Comparison of ENCODE assay signal across 7 cellular contexts in genomic region chr11:64234840-64235379, GRCh38. TPM values are rescaled to one million over a fixed set of nuclear protein-coding genes. Genes with fewer than 3 reads are reported as not detected.
DNase-seq lines count a peak whose midpoint lies in the region; ATAC-seq and TF ChIP-seq lines count a peak whose summit lies in the region.

No MANE protein-coding gene starts in this region.

- no peaks in the 10 kb centered on the region for H3K9me3 Mint-ChIP-seq in activated B cell treated with CpG ODN at 0.5 μM for 24 hours

- peak overlapping the region; percentile 75; the same call in 1 of the 2 replicates for H3K23ac ChIP-seq in IMR-90 (ENCODE audit: low read depth, low read length)

- no peak overlapping the region for H2BK15ac ChIP-seq in IMR-90 (ENCODE audit: low read depth, low read length)

- peaks cover 19 to 54% of the 10 kb centered on the region in 2 experiments for H3K79me1 ChIP-seq in IMR-90 (ENCODE audit: low read depth in 1 of 2, low read length in 2 of 2)

- H3K4me1 Mint-ChIP-seq in activated B cell treated with CpG ODN at 0.5 μM for 24 hours = peaks cover 76% of the 10 kb centered on the region

- H4K5ac ChIP-seq in IMR-90 (ENCODE audit: low read depth, low read length) = no peak overlapping the region

- peaks cover 31% of the 10 kb centered on the region for H3K36me3 Mint-ChIP-seq in activated B cell treated with CpG ODN at 0.5 μM for 24 hours (ENCODE audit: low read depth)

- H3K27ac ChIP-seq in IMR-90 (ENCODE audit: insufficient read depth, low read length) (peak overlapping the region; percentile 62), duodenal mucosa (ENCODE audit: low read depth, low read length) (peak overlapping the region; percentile 62), mesodermal cell (ENCODE audit: low read depth, low read length, severe bottlenecking) (no peak overlapping the region), upper lobe of right lung (peak overlapping the region; percentile 74)

- H4K8ac ChIP-seq in IMR-90 (ENCODE audit: low read depth in 2 of 2, low read length in 2 of 2) = peak overlapping the region in 1 of 2 experiments; percentile 63; a peak in 1 of 4 replicates

- peak overlapping the region; percentile 76 for H3K4me3 ChIP-seq in IMR-90 (ENCODE audit: insufficient read depth, low read depth, low read length)
- H3K4me3 ChIP-seq in duodenal mucosa (ENCODE audit: low read depth in 1 of 2, low read length in 2 of 2) = peak overlapping the region; percentile 59 to 82
- H3K4me3 ChIP-seq in mesodermal cell (ENCODE audit: extremely low read depth, insufficient read depth, low read length, poor library complexity, severe bottlenecking) = peak overlapping the region; percentile 52
- peak overlapping the region; percentile 76 for H3K4me3 ChIP-seq in upper lobe of right lung

- intact Hi-C loops in IMR-90 (cut with micrococcal nuclease) (no loop called here), activated B cell treated with CpG ODN at 0.5 μM for 24 hours (cut with micrococcal nuclease) (loop anchor here (1.0 to 5.0 kb wide), 4 partner anchors 16 to 298 kb away; partner anchors contain the start of genes NAA40, PLCB3, PRDX5 and TRMT112), upper lobe of right lung (cut with DNase I) (no loop called here)

- H3K9me3 ChIP-seq in IMR-90 (ENCODE audit: control insufficient read depth, insufficient read depth, low read length) (no peaks in the 10 kb centered on the region), duodenal mucosa (ENCODE audit: control insufficient read depth in 1 of 2, low read length in 2 of 2) (no peaks in the 10 kb centered on the region), mesodermal cell (ENCODE audit: control insufficient read depth, low read length) (no peaks in the 10 kb centered on the region), upper lobe of right lung (no peaks in the 10 kb centered on the region)

- no peak overlapping the region for H4K91ac ChIP-seq in IMR-90 (ENCODE audit: insufficient read depth, low read depth, low read length)

- 0 out of 2 replicates have a peak overlapping the region, but pooled peaks have one; percentile 32 for H2BK120ac ChIP-seq in IMR-90 (ENCODE audit: low read depth, low read length)

- H2AK5ac ChIP-seq in IMR-90 (ENCODE audit: low read depth, low read length) = peak overlapping the region; percentile 64

- H3K27me3 ChIP-seq in IMR-90 (ENCODE audit: control insufficient read depth, insufficient read depth, low read length) (no peaks in the 10 kb centered on the region), duodenal mucosa (ENCODE audit: control insufficient read depth in 1 of 2, insufficient read depth in 2 of 2, low read length in 2 of 2) (no peaks in the 10 kb centered on the region), upper lobe of right lung (no peaks in the 10 kb centered on the region)

- H3K4ac ChIP-seq in IMR-90 (ENCODE audit: low read depth, low read length) = peak overlapping the region; percentile 20; the same call in 1 of the 2 replicates

- POLR2A ChIA-PET in IMR-90 (lab: Charles Lee; ENCODE audit: unreplicated experiment) = no interaction called here
- POLR2A ChIA-PET in activated B cell treated with CpG ODN at 0.5 μM for 24 hours (lab: Charles Lee) = interaction anchor here (0.6 to 2.0 kb wide), 7 partner anchors 9 to 50 kb away, joined by 3 to 11 read pairs (median 4); partner anchors contain the start of genes NUDT22, STIP1 and TRPT1

- peak overlapping the region; percentile 56 for H3K14ac ChIP-seq in IMR-90 (replicated peaks; ENCODE audit: low read depth, low read length)

- H3K56ac ChIP-seq in IMR-90 (ENCODE audit: extremely low read depth, insufficient read depth, low read length) = no peak overlapping the region

- no TSS peak for BruUV-seq in IMR-90 (replicated peaks; lab: Mats Ljungman, UMichigan)

- peak overlapping the region; percentile 90 for H3K4me3 Mint-ChIP-seq in activated B cell treated with CpG ODN at 0.5 μM for 24 hours

- DNase-seq in IMR-90 (no peak), activated B cell treated with CpG ODN at 0.5 μM for 24 hours (peak; percentile 77), upper lobe of right lung (peak; percentile 83)

- H2AK9ac ChIP-seq in IMR-90 (replicated peaks; ENCODE audit: low read depth, low read length, poor library complexity) = peak overlapping the region; percentile 99

- 7% methylated on average over 17 of the region's 48 CpGs; no CpG with 5 or more reads in 1 of the 2 experiments for WGBS in IMR-90 (ENCODE audit: extremely low coverage in 2 of 2, insufficient read length in 1 of 2), 2 experiments
- 3 to 6% methylated on average over 26 to 44 of the region's 48 CpGs for WGBS in mesodermal cell (ENCODE audit: insufficient coverage in 2 of 2), 2 experiments

- peak overlapping the region; percentile 93 for H3K27ac Mint-ChIP-seq in activated B cell treated with CpG ODN at 0.5 μM for 24 hours

- peaks cover 3% of the 10 kb centered on the region; the same call in 1 of the 2 replicates for H3K9me1 ChIP-seq in IMR-90 (ENCODE audit: insufficient read depth, low read length)

- no peak for TF ChIP-seq RAD21 in IMR-90 (IDR thresholded peaks at IDR 0.05; ENCODE audit: low read length)

- H2BK20ac ChIP-seq in IMR-90 (ENCODE audit: low read depth, low read length) = no peak overlapping the region

- H3K4me1 ChIP-seq in IMR-90 (ENCODE audit: control insufficient read depth, insufficient read depth, low read length) = peaks cover 8% of the 10 kb centered on the region
- peaks cover 57% of the 10 kb centered on the region in 2 donors for H3K4me1 ChIP-seq in duodenal mucosa (ENCODE audit: control insufficient read depth in 1 of 2, insufficient read depth in 2 of 2, low read length in 2 of 2)
- peaks cover 2% of the 10 kb centered on the region for H3K4me1 ChIP-seq in mesodermal cell (ENCODE audit: control insufficient read depth, insufficient read depth, low read length, poor library complexity, severe bottlenecking)
- H3K4me1 ChIP-seq in upper lobe of right lung = peaks cover 45% of the 10 kb centered on the region

- peak overlapping the region; percentile 15 for H2BK5ac ChIP-seq in IMR-90 (ENCODE audit: low read depth, low read length, poor library complexity, severe bottlenecking)

- H3K27me3 Mint-ChIP-seq in activated B cell treated with CpG ODN at 0.5 μM for 24 hours = no peaks in the 10 kb centered on the region

- ATAC-seq in GM18505 (IDR thresholded peaks at IDR 0.05; ENCODE audit: unreplicated experiment) = peak; percentile 24
- peak; percentile 30 for ATAC-seq in IMR-90 (ENCODE audit: low read depth)
- peak; percentile 49 for ATAC-seq in activated B cell treated with CpG ODN at 0.5 μM for 24 hours (ENCODE audit: low read depth)
- ATAC-seq in upper lobe of right lung = peak; percentile 47
- ATAC-seq in HG02973 (IDR thresholded peaks at IDR 0.05; ENCODE audit: unreplicated experiment) = no peak

- peak; percentile 26; the same call in 1 of the 2 replicates for TF ChIP-seq CTCF in IMR-90 (conservative IDR thresholded peaks at IDR 0.05; ENCODE audit: low read depth, low read length)
- no peak for TF ChIP-seq CTCF in activated B cell treated with CpG ODN at 0.5 μM for 24 hours (IDR thresholded peaks at IDR 0.05)
- TF ChIP-seq CTCF in upper lobe of right lung (IDR thresholded peaks at IDR 0.05) = no peak

- peak overlapping the region; percentile 81 for H3K9ac ChIP-seq in IMR-90 (ENCODE audit: low read depth, low read length)
- peak overlapping the region; percentile 25 to 31 for H3K9ac ChIP-seq in duodenal mucosa (ENCODE audit: low read depth in 1 of 2, low read length in 2 of 2)

- CTCF ChIA-PET in IMR-90 (lab: Yijun Ruan, JAX) = no interaction called here
- CTCF ChIA-PET in activated B cell treated with CpG ODN at 0.5 μM for 24 hours (lab: Charles Lee) = no interaction called here

- in situ Hi-C loops in IMR-90 (cut with MboI; ENCODE audit: low sequenced_read_pairs) = no loop called here

- H3K4me2 ChIP-seq in IMR-90 (ENCODE audit: low read depth, low read length) = peak overlapping the region; percentile 75

- TF ChIP-seq POLR2A in GM18505 (IDR thresholded peaks at IDR 0.05; ENCODE audit: borderline replicate concordance, extremely low read depth, insufficient read depth, insufficient read length) = no peak
- no peak for TF ChIP-seq POLR2A in IMR-90 (IDR thresholded peaks at IDR 0.05; ENCODE audit: low read depth, low read length)

- H3K18ac ChIP-seq in IMR-90 (ENCODE audit: low read depth, low read length) = no peak overlapping the region

- dilution Hi-C loops in IMR-90 (cut with HindIII; ENCODE audit: low sequenced_read_pairs, unreplicated experiment) = no loop called here

- H2AFZ ChIP-seq in IMR-90 (replicated peaks; ENCODE audit: low read length, poor library complexity) = peak overlapping the region; percentile 91

- H3K36me3 ChIP-seq in IMR-90 (ENCODE audit: control insufficient read depth, insufficient read depth, low read length) = peaks cover 19% of the 10 kb centered on the region
- H3K36me3 ChIP-seq in duodenal mucosa (ENCODE audit: control insufficient read depth in 1 of 2, insufficient read depth in 2 of 2, low read length in 2 of 2) = peaks cover 0 to 5% of the 10 kb centered on the region in 2 donors
- peaks cover 16% of the 10 kb centered on the region for H3K36me3 ChIP-seq in mesodermal cell (ENCODE audit: control insufficient read depth, insufficient read depth, low read length)
- peaks cover 16% of the 10 kb centered on the region for H3K36me3 ChIP-seq in upper lobe of right lung

- H4K20me1 ChIP-seq in IMR-90 (ENCODE audit: insufficient read depth, low read length) = no peaks in the 10 kb centered on the region

RNA-seq across cellular contexts. Expression of gene VEGFB, which starts 0.5 kb away (rescaled TPM):
- total RNA-seq in IMR-90 (2012; rRNA removed) = 3.0 and 3.9 TPM in 2 replicates
- polyA plus RNA-seq in IMR-90 (2012; rRNA removed) = 23.9 and 25.1 TPM in 2 replicates
- 29.6 and 45.2 TPM in 2 replicates for polyA plus RNA-seq in IMR-90 (2012; cell fraction: cytosol; rRNA removed)
- polyA plus RNA-seq in IMR-90 (2012; cell fraction: nucleus; rRNA removed; ENCODE audit: low replicate concordance) = 24.3 and 30.6 TPM in 2 replicates
- total RNA-seq in activated B cell treated with CpG ODN at 0.5 μM for 24 hours = 86.7 and 97.4 TPM in 2 replicates
- polyA plus RNA-seq in mesodermal cell (2013, experiment 1 of 2) = 45.4 TPM
- polyA plus RNA-seq in mesodermal cell (2013, experiment 2 of 2) = 44.0 TPM
- 172 TPM for total RNA-seq in upper lobe of right lung

RNA-seq across cellular contexts. Expression of gene DNAJC4, which starts 4.6 kb away (rescaled TPM):
- 2.2 and 3.9 TPM in 2 replicates for total RNA-seq in IMR-90 (2012; rRNA removed)
- 22.8 and 30.3 TPM in 2 replicates for polyA plus RNA-seq in IMR-90 (2012; rRNA removed)
- 10.8 and 31.8 TPM in 2 replicates for polyA plus RNA-seq in IMR-90 (2012; cell fraction: cytosol; rRNA removed)
- 39.6 and 66.8 TPM in 2 replicates for polyA plus RNA-seq in IMR-90 (2012; cell fraction: nucleus; rRNA removed; ENCODE audit: low replicate concordance)
- total RNA-seq in activated B cell treated with CpG ODN at 0.5 μM for 24 hours = 47.5 and 53.3 TPM in 2 replicates
- polyA plus RNA-seq in mesodermal cell (2013, experiment 1 of 2) = 42.5 TPM
- 47.7 TPM for polyA plus RNA-seq in mesodermal cell (2013, experiment 2 of 2)
- 36.4 TPM for total RNA-seq in upper lobe of right lung

RNA-seq across cellular contexts. Expression of gene FKBP2, which starts 6.0 kb away (rescaled TPM):
- total RNA-seq in IMR-90 (2012; rRNA removed) (36.2 and 62.5 TPM in 2 replicates), activated B cell treated with CpG ODN at 0.5 μM for 24 hours (31.4 and 39.4 TPM in 2 replicates), upper lobe of right lung (53.9 TPM)
- polyA plus RNA-seq in IMR-90 (2012; rRNA removed) = 68.6 and 76.4 TPM in 2 replicates
- polyA plus RNA-seq in IMR-90 (2012; cell fraction: cytosol; rRNA removed) = 114 and 135 TPM in 2 replicates
- 46.8 and 53.6 TPM in 2 replicates for polyA plus RNA-seq in IMR-90 (2012; cell fraction: nucleus; rRNA removed; ENCODE audit: low replicate concordance)
- 71.7 TPM for polyA plus RNA-seq in mesodermal cell (2013, experiment 1 of 2)
- polyA plus RNA-seq in mesodermal cell (2013, experiment 2 of 2) = 72.1 TPM

RNA-seq across cellular contexts. Expression of gene NUDT22, which starts 8.8 kb away (rescaled TPM):
- total RNA-seq in IMR-90 (2012; rRNA removed) (21.3 and 24.4 TPM in 2 replicates), activated B cell treated with CpG ODN at 0.5 μM for 24 hours (81.0 and 95.3 TPM in 2 replicates), upper lobe of right lung (47.8 TPM)
- 44.6 and 55.3 TPM in 2 replicates for polyA plus RNA-seq in IMR-90 (2012; rRNA removed)
- polyA plus RNA-seq in IMR-90 (2012; cell fraction: cytosol; rRNA removed) = 70.5 and 80.0 TPM in 2 replicates
- 64.5 and 161 TPM in 2 replicates for polyA plus RNA-seq in IMR-90 (2012; cell fraction: nucleus; rRNA removed; ENCODE audit: low replicate concordance)
- 35.6 TPM for polyA plus RNA-seq in mesodermal cell (2013, experiment 1 of 2)
- 26.4 TPM for polyA plus RNA-seq in mesodermal cell (2013, experiment 2 of 2)

RNA-seq across cellular contexts. Expression of gene TRPT1, which starts 8.9 kb away (rescaled TPM):
- 43.0 and 81.9 TPM in 2 replicates for total RNA-seq in IMR-90 (2012; rRNA removed)
- 63.2 and 64.2 TPM in 2 replicates for polyA plus RNA-seq in IMR-90 (2012; rRNA removed)
- 47.6 and 95.6 TPM in 2 replicates for polyA plus RNA-seq in IMR-90 (2012; cell fraction: cytosol; rRNA removed)
- 119 and 279 TPM in 2 replicates for polyA plus RNA-seq in IMR-90 (2012; cell fraction: nucleus; rRNA removed; ENCODE audit: low replicate concordance)
- 50.6 and 51.3 TPM in 2 replicates for total RNA-seq in activated B cell treated with CpG ODN at 0.5 μM for 24 hours
- polyA plus RNA-seq in mesodermal cell (2013, experiment 1 of 2) = 55.6 TPM
- polyA plus RNA-seq in mesodermal cell (2013, experiment 2 of 2) = 42.1 TPM
- total RNA-seq in upper lobe of right lung = 22.4 TPM

Comparison
In these comparisons a context has a peak if more than half of its experiments do, and no peak if none do; other contexts are left out.
1. RNA of gene VEGFB, which starts 0.5 kb away (total RNA-seq): 172 TPM in upper lobe of right lung (single experiment) and 86.7 to 97.4 TPM in activated B cell treated with CpG ODN at 0.5 μM for 24 hours; 3.0 to 3.9 TPM in IMR-90; every median in the first group is over 10 times any median in the second.
2. Peak in every context shown above with its lines, with median percentiles within 50 percentile points of each other: H3K4me3 ChIP-seq.